ENCODE assay signal across 8 cellular contexts in the genomic region with DNA sequence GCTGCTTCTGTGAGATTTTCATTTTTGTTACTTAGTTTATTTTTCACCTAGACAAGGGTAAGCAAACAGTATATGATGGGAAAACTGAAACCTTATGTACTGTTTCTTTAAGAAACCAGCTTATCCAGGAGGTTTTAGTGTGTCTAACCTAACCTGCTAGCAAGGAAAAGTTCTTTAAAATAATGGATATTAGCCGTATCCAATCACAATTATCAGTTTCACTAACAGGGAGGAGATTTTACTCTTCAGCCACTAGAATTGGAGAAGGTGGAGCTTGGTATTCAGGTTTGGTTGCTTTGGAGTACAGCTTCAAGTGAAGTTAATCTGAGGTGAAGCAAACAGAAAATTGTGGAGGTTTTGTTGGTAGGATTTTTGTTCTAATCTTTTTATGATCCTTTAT. TPM values are rescaled to one million over a fixed set of nuclear protein-coding genes. Genes with fewer than 3 reads are reported as not detected.
DNase-seq lines count a peak whose midpoint lies in the region; ATAC-seq and TF ChIP-seq lines count a peak whose summit lies in the region.

No MANE protein-coding gene starts in this region.

- no peaks in the 10 kb centered on the region for H3K9me3 Mint-ChIP-seq in T-helper 2 cell treated with Interferon-gamma antibody and Interleukin-4, amounts not matched to agents 5 μg/mL and 100 μg/mL, for 36 hours

- intact Hi-C loops in esophagus muscularis mucosa (cut with DNase I) = no loop called here

- H3K4me3 Mint-ChIP-seq in T-helper 2 cell treated with Interferon-gamma antibody and Interleukin-4, amounts not matched to agents 5 μg/mL and 100 μg/mL, for 36 hours = peak overlapping the region; percentile 95

- DNase-seq in AG10803 (ENCODE audit: low read depth) (peak; percentile 87), NCI-H2029 treated with DMSO at 0.1 percent for 48 hours (lab: John Stamatoyannopoulos, UW) (peak; percentile 81), esophagus muscularis mucosa (ENCODE audit: extremely low spot score) (no peak)
- no peak for DNase-seq in T-helper 2 cell treated with Interferon-gamma antibody and Interleukin-4, amounts not matched to agents 5 μg/mL and 100 μg/mL, for 36 hours (ENCODE audit: low spot score)

- ATAC-seq in GM18517 (IDR thresholded peaks at IDR 0.05; ENCODE audit: unreplicated experiment) (peak; percentile 83), HG03066 (IDR thresholded peaks at IDR 0.05; ENCODE audit: low read depth, unreplicated experiment) (peak; percentile 70), GM21576 (IDR thresholded peaks at IDR 0.05; ENCODE audit: unreplicated experiment) (no peak)

- H3K9me3 ChIP-seq in esophagus muscularis mucosa (no peaks in the 10 kb centered on the region), muscle layer of duodenum (ENCODE audit: control insufficient read depth in 1 of 2, low read length in 2 of 2) (no peaks in the 10 kb centered on the region)

- peak overlapping the region; percentile 78 for H3K27ac Mint-ChIP-seq in T-helper 2 cell treated with Interferon-gamma antibody and Interleukin-4, amounts not matched to agents 5 μg/mL and 100 μg/mL, for 36 hours

- no peak for TF ChIP-seq EP300 in esophagus muscularis mucosa (IDR thresholded peaks at IDR 0.05)

- H3K36me3 ChIP-seq in esophagus muscularis mucosa (no peaks in the 10 kb centered on the region), muscle layer of duodenum (ENCODE audit: control insufficient read depth in 1 of 2, insufficient read depth in 2 of 2, low read length in 2 of 2) (no peaks in the 10 kb centered on the region)

- H3K4me3 ChIP-seq in AG10803 (ENCODE audit: low read length) (peak overlapping the region; percentile 57), esophagus muscularis mucosa (peak overlapping the region; percentile 35 to 45 (median 40)), muscle layer of duodenum (ENCODE audit: low read depth in 1 of 2, low read length in 2 of 2) (peak overlapping the region; percentile 46 to 72)

- H3K4me1 ChIP-seq in esophagus muscularis mucosa (peaks cover 44 to 71% (median 62%) of the 10 kb centered on the region in 4 donors), muscle layer of duodenum (ENCODE audit: control insufficient read depth in 1 of 2, insufficient read depth in 2 of 2, low read length in 2 of 2) (peaks cover 2 to 28% of the 10 kb centered on the region in 2 donors)

- H3K27me3 Mint-ChIP-seq in T-helper 2 cell treated with Interferon-gamma antibody and Interleukin-4, amounts not matched to agents 5 μg/mL and 100 μg/mL, for 36 hours (ENCODE audit: low read depth) = no peaks in the 10 kb centered on the region

- H3K27me3 ChIP-seq in esophagus muscularis mucosa (no peaks in the 10 kb centered on the region), muscle layer of duodenum (ENCODE audit: low read depth, low read length) (no peaks in the 10 kb centered on the region)

- WGBS in esophagus muscularis mucosa = 0% methylated on average over 1 of the region's 1 CpG

- TF ChIP-seq POLR2A in esophagus muscularis mucosa (IDR thresholded peaks at IDR 0.05; ENCODE audit: low read depth) = no peak

- H3K36me3 Mint-ChIP-seq in T-helper 2 cell treated with Interferon-gamma antibody and Interleukin-4, amounts not matched to agents 5 μg/mL and 100 μg/mL, for 36 hours (ENCODE audit: low read depth) = peaks cover 11% of the 10 kb centered on the region

- TF ChIP-seq CTCF in AG10803 (conservative IDR thresholded peaks at IDR 0.05; ENCODE audit: low read length) (no peak), esophagus muscularis mucosa (IDR thresholded peaks at IDR 0.05) (no peak)

- peaks cover 37% of the 10 kb centered on the region for H3K4me1 Mint-ChIP-seq in T-helper 2 cell treated with Interferon-gamma antibody and Interleukin-4, amounts not matched to agents 5 μg/mL and 100 μg/mL, for 36 hours (ENCODE audit: low read depth)

- peak overlapping the region in 1 of 4 donors; percentile 30 for H3K27ac ChIP-seq in esophagus muscularis mucosa (replicated peaks in 1 of 4)
- peak overlapping the region; percentile 56 for H3K27ac ChIP-seq in muscle layer of duodenum (ENCODE audit: low read length)

RNA-seq across cellular contexts. Expression of a gene that starts 12.8 kb away (rescaled TPM):
- total RNA-seq in esophagus muscularis mucosa = 100 to 1,000 TPM in 3 of 4 donors, 10 to 100 TPM in 1; 80.2 to 134 (median 107) TPM

Comparison
In these comparisons a context has a peak if more than half of its experiments do, and no peak if none do; other contexts are left out.
1. DNase-seq: peak in AG10803 (single experiment) and NCI-H2029 treated with DMSO at 0.1 percent for 48 hours (single experiment); none in T-helper 2 cell treated with Interferon-gamma antibody and Interleukin-4, amounts not matched to agents 5 μg/mL and 100 μg/mL, for 36 hours (single experiment) and esophagus muscularis mucosa (single experiment).
2. Peak in every context shown above with its lines, with median percentiles within 50 percentile points of each other: H3K4me3 ChIP-seq.